Comparison of ENCODE assay signal across 8 cellular contexts in the genomic region with DNA sequence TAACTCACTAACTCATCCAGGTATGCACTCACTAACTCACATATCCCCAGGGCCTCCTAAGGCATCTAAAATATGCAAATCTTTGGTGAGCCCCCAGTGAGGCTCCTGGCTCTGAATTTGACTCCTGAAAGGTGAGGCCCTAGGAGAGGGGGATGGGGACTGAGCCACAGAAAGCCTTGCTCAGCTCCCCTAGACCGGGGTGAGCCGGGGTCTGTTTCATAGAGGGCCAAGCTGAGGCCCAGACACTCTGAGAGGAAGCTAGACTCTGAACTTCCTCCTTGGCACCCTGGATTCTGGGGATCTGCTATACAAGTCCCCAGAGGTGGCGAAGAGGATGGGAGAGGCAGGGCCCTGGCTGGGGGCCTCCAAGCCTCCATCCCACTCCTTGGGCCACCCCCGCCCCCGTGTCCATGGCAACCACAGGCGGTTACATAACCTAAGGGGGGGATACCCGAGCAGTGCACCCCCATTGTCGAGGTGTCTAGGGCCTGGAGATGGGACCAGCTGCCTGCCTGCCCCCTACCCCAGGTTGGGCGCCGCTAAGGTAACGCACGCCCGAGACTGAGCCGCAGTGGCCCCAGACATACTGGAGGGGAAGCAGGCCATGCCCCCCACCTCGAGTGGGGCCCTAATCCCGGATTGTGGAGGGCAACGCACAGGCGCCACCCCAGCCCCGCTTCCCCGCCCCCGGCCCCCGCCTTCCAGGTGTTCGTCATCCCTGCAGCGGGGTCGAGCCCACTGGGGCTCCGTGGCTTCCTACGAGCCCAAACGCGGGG. TPM values are rescaled to one million over a fixed set of nuclear protein-coding genes. Genes with fewer than 3 reads are reported as not detected.
DNase-seq lines count a peak whose midpoint lies in the region; ATAC-seq and TF ChIP-seq lines count a peak whose summit lies in the region.

No MANE protein-coding gene starts in this region.

- 19 to 20% methylated on average over 29 of the region's 29 CpGs for whole genome bisulfite sequencing in ectodermal cell, 2 experiments

- peaks cover 8% of the 10 kb centered on the region for H3K36me3 ChIP-seq in ectodermal cell (ENCODE audit: control insufficient read depth, insufficient read depth, low read length)

- H3K9me3 Mint-ChIP-seq in natural killer cell, result no peaks in the 10 kb centered on the region

- CTCF ChIA-PET in RWPE1 (lab: Yijun Ruan, JAX), result interaction anchor here (1.0 kb wide), 1 partner anchor 31 kb away, joined by 4 read pairs; no protein-coding TSS in a partner anchor

- peak overlapping the region; percentile 98 for H3K27ac ChIP-seq in RWPE1
- H3K27ac ChIP-seq in ectodermal cell (ENCODE audit: insufficient read depth, low read depth, low read length, poor library complexity, severe bottlenecking), result no peak overlapping the region

- H3K27me3 ChIP-seq in ectodermal cell (ENCODE audit: control insufficient read depth, insufficient read depth, low read length, poor library complexity, severe bottlenecking), result no peaks in the 10 kb centered on the region

- peak overlapping the region; percentile 67 for H3K4me3 ChIP-seq in ectodermal cell (ENCODE audit: insufficient read depth, low read depth, low read length)

- peaks cover 15 to 26% of the 10 kb centered on the region in 2 donors for H3K4me1 Mint-ChIP-seq in natural killer cell

- POLR2A ChIA-PET in RWPE1 (lab: Yijun Ruan, JAX; ENCODE audit: low non-redundant PET), result interaction anchor here (0.5 kb wide), 1 partner anchor 85 kb away, joined by 3 read pairs; no protein-coding TSS in a partner anchor

- ATAC-seq in natural killer cell (peak in 1 of 3 donors; percentile 2), esophagus mucosa (no peak), GM21825 (IDR thresholded peaks at IDR 0.05; ENCODE audit: unreplicated experiment) (no peak)

- H3K36me3 Mint-ChIP-seq in natural killer cell, result no peaks in the 10 kb centered on the region

- TF ChIP-seq CTCF in RWPE1 (conservative IDR thresholded peaks at IDR 0.05; ENCODE audit: low read depth) (no peak), natural killer cell (IDR thresholded peaks at IDR 0.05) (no peak)

- peak overlapping the region in 1 of 2 donors; percentile 89 for H3K27ac Mint-ChIP-seq in natural killer cell

- H3K27me3 Mint-ChIP-seq in natural killer cell (ENCODE audit: low read depth in 2 of 2), result no peaks in the 10 kb centered on the region

- H3K4me3 Mint-ChIP-seq in natural killer cell, result peak overlapping the region; percentile 78

- DNase-seq in NCI-H146 (lab: John Stamatoyannopoulos, UW), result peak; percentile 37
- no peak for DNase-seq in NCI-H146 treated with DMSO at 0.1 percent for 48 hours (lab: John Stamatoyannopoulos, UW; ENCODE audit: unreplicated experiment)
- no peak for DNase-seq in RWPE1 (ENCODE audit: low spot score)
- DNase-seq in natural killer cell, result no peak
- no peak for DNase-seq in HUDEP-2 (lab: John Stamatoyannopoulos, UW; ENCODE audit: unreplicated experiment in 76 of 76)

- intact Hi-C loops in natural killer cell (cut with micrococcal nuclease), result no loop called here

- H3K4me1 ChIP-seq in ectodermal cell (ENCODE audit: control insufficient read depth, insufficient read depth, low read length), result peaks cover 6% of the 10 kb centered on the region

- H3K9me3 ChIP-seq in ectodermal cell (ENCODE audit: control insufficient read depth, low read length), result no peaks in the 10 kb centered on the region

RNA-seq across cellular contexts. Expression of a gene that starts 0.6 kb away (rescaled TPM):
- 12.9 TPM for polyA plus RNA-seq in ectodermal cell (2013, experiment 1 of 4)
- 12.1 TPM for polyA plus RNA-seq in ectodermal cell (2013, experiment 2 of 4)
- polyA plus RNA-seq in ectodermal cell (2013, experiment 3 of 4), result 8.8 TPM
- 11.1 TPM for polyA plus RNA-seq in ectodermal cell (2013, experiment 4 of 4)
- total RNA-seq in natural killer cell (1 to 10 TPM; 7.5 to 10.0 (median 9.7) TPM), esophagus mucosa (2.2 TPM)

RNA-seq across cellular contexts. Expression of a gene that starts 3.1 kb away (rescaled TPM):
- 47.0 TPM for polyA plus RNA-seq in ectodermal cell (2013, experiment 1 of 4)
- polyA plus RNA-seq in ectodermal cell (2013, experiment 2 of 4), result 48.2 TPM
- 56.2 TPM for polyA plus RNA-seq in ectodermal cell (2013, experiment 3 of 4)
- 66.2 TPM for polyA plus RNA-seq in ectodermal cell (2013, experiment 4 of 4)
- total RNA-seq in natural killer cell (10 to 100 TPM; 26.9 to 40.8 (median 39.4) TPM), esophagus mucosa (42.6 TPM)

RNA-seq across cellular contexts. Expression of a gene that starts 6.8 kb away (rescaled TPM):
- 47.9 TPM for polyA plus RNA-seq in ectodermal cell (2013, experiment 1 of 4)
- 48.5 TPM for polyA plus RNA-seq in ectodermal cell (2013, experiment 2 of 4)
- polyA plus RNA-seq in ectodermal cell (2013, experiment 3 of 4), result 41.1 TPM
- polyA plus RNA-seq in ectodermal cell (2013, experiment 4 of 4), result 43.9 TPM
- 10 to 100 TPM; 32.2 to 42.5 (median 37.7) TPM for total RNA-seq in natural killer cell
- 21.5 TPM for total RNA-seq in esophagus mucosa

RNA-seq across cellular contexts. Expression of a gene that starts 20.9 kb away (rescaled TPM):
- polyA plus RNA-seq in ectodermal cell (2013, experiment 1 of 4), result 3.9 TPM
- 3.7 TPM for polyA plus RNA-seq in ectodermal cell (2013, experiment 2 of 4)
- polyA plus RNA-seq in ectodermal cell (2013, experiment 3 of 4), result 4.1 TPM
- 2.8 TPM for polyA plus RNA-seq in ectodermal cell (2013, experiment 4 of 4)
- total RNA-seq in natural killer cell, result 1 to 10 TPM; 1.3 to 3.6 (median 2.0) TPM
- total RNA-seq in esophagus mucosa, result 0.04 TPM

RNA-seq across cellular contexts. Expression of a gene that starts 32.1 kb away (rescaled TPM):
- 31.4 TPM for polyA plus RNA-seq in ectodermal cell (2013, experiment 1 of 4)
- polyA plus RNA-seq in ectodermal cell (2013, experiment 2 of 4), result 32.5 TPM
- polyA plus RNA-seq in ectodermal cell (2013, experiment 3 of 4), result 26.4 TPM
- polyA plus RNA-seq in ectodermal cell (2013, experiment 4 of 4), result 29.6 TPM
- total RNA-seq in natural killer cell (10 to 100 TPM; 18.5 to 24.7 (median 19.1) TPM), esophagus mucosa (9.9 TPM)
